Comparison of ENCODE assay signal across 23 cellular contexts in genomic region chr10:111081595-111081994, GRCh38. TPM values are rescaled to one million over a fixed set of nuclear protein-coding genes. Genes with fewer than 3 reads are reported as not detected.
"Had no signal": no experiment of that assay in that cellular context is flagged by ENCODE, and none has a peak within 500 bp of the region (broad histone marks: within the 10 kb centered on the region; RNA-seq: fewer than 3 reads in every experiment).

No MANE protein-coding gene starts in this region.

- H3K9me3 ChIP-seq: esophagus squamous epithelium, gastroesophageal sphincter, psoas muscle, suprapubic skin, thyroid gland, upper lobe of left lung, uterus had no signal

- H3K4me3 ChIP-seq: esophagus squamous epithelium, gastroesophageal sphincter, lung, psoas muscle, suprapubic skin, thyroid gland, upper lobe of left lung, uterus had no signal

- H3K36me3 ChIP-seq: esophagus squamous epithelium, gastroesophageal sphincter, suprapubic skin, thyroid gland, upper lobe of left lung, uterus had no signal

- H3K27ac ChIP-seq: epithelial cell of prostate, esophagus squamous epithelium, gastroesophageal sphincter, psoas muscle, suprapubic skin, thyroid gland, upper lobe of left lung, uterus had no signal

- H3K27me3 ChIP-seq: thyroid gland, uterus had no signal

- ATAC-seq: gastroesophageal sphincter; left cardiac atrium; left ventricle myocardium superior; naive thymus-derived CD4-positive, alpha-beta T cell; psoas muscle; stimulated activated effector memory CD8-positive, alpha-beta T cell treated with anti-CD3 and anti-CD28 coated beads, Interleukin-12 subunit alpha, Interleukin-12 subunit beta, amount 100 ng/mL, for 72 hours; stimulated activated naive CD8-positive, alpha-beta T cell treated with anti-CD3 and anti-CD28 coated beads, Interleukin-15, Interleukin-2, amounts not matched to agents 100 U/mL and 50 U/mL, for 24 hours had no signal

- DNase-seq: effector memory CD4-positive, alpha-beta T cell; esophagus squamous epithelium; foreskin fibroblast; immature natural killer cell; kidney; left cardiac atrium; left ventricle myocardium superior; mesenchymal stem cell; naive thymus-derived CD4-positive, alpha-beta T cell; nephron progenitor cell; psoas muscle; retina; small intestine; stimulated activated CD4-positive, alpha-beta T cell treated with anti-CD3 and anti-CD28 coated beads, Interleukin-12 subunit alpha, Interleukin-12 subunit beta, amount 100 ng/mL, for 4 hours; stimulated activated naive CD8-positive, alpha-beta T cell treated with anti-CD3 and anti-CD28 coated beads, Interleukin-15, Interleukin-2, amounts not matched to agents 100 U/mL and 50 U/mL, for 24 hours; thyroid gland; uterus had no signal

RNA-seq across cellular contexts. Expression of gene ADRA2A, which starts 4.8 kb away (rescaled TPM):
- polyA plus RNA-seq: immature natural killer cell; naive thymus-derived CD4-positive, alpha-beta T cell had no signal
